In the genomic region with DNA sequence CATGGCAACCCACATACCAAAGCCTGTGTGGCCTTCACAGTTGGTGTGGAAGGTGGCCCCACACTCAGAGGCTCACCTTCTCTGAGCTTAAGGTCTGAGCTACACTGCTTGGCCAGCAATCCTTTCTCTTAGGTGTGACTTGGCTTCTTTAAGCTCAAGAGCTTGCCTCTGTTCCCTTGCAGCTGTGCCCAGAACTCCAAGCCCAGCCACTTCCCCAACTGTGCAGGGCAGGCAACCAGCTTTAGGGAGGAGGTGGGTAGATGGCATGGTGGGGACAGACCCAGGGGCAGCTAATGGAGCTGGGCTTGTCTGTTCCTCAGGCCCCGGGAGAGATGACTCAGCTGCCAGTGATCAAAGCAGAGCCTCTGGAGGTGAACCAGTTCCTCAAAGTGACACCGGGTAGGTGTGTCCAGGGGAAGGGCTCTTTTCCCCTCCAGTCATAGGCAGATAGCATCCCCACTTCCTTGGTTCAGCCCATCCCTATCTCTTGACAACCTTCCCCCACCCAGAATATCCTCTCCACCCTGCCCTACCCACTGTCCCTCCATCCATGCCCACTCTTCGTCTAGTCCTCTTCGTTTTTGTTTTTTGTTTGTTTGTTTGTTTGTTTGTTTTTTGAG, we compare ENCODE assay signal across 13 cellular contexts. TPM values are rescaled to one million over a fixed set of nuclear protein-coding genes. Genes with fewer than 3 reads are reported as not detected.
DNase-seq lines count a peak whose midpoint lies in the region; ATAC-seq, FAIRE-seq and TF ChIP-seq lines count a peak whose summit lies in the region.
"Had no signal": no experiment of that assay in that cellular context is flagged by ENCODE, and none has a peak within 500 bp of the region (broad histone marks: within the 10 kb centered on the region; RNA-seq: fewer than 3 reads in every experiment).

No MANE protein-coding gene starts in this region.

- H3K27ac Mint-ChIP-seq in naive thymus-derived CD4-positive, alpha-beta T cell: peak overlapping the region in 2 of 9 donors; percentile 38 to 65

- POLR2A ChIA-PET in naive thymus-derived CD4-positive, alpha-beta T cell (lab: Charles Lee): interaction anchor here (1.3 kb wide), 1 partner anchor 9 kb away, joined by 3 read pairs; no protein-coding TSS in a partner anchor

- H3K27ac ChIP-seq in naive thymus-derived CD4-positive, alpha-beta T cell (ENCODE audit: low read depth, low read length): no peak overlapping the region
- H3K27ac ChIP-seq in right atrium auricular region: no peak overlapping the region

- no peaks in the 10 kb centered on the region for H3K9me3 ChIP-seq in naive thymus-derived CD4-positive, alpha-beta T cell (ENCODE audit: control insufficient read depth in 2 of 3, low read length in 3 of 3)
- no peaks in the 10 kb centered on the region for H3K9me3 ChIP-seq in right atrium auricular region

- H3K27me3 ChIP-seq in naive thymus-derived CD4-positive, alpha-beta T cell (ENCODE audit: control insufficient read depth in 2 of 2, insufficient read depth in 2 of 2, low read length in 2 of 2): no peaks in the 10 kb centered on the region
- no peaks in the 10 kb centered on the region for H3K27me3 ChIP-seq in right atrium auricular region

- no peak overlapping the region for H3K4me3 ChIP-seq in naive thymus-derived CD4-positive, alpha-beta T cell (ENCODE audit: low read length)
- no peak overlapping the region for H3K4me3 ChIP-seq in right atrium auricular region

- no peaks in the 10 kb centered on the region for H3K36me3 ChIP-seq in naive thymus-derived CD4-positive, alpha-beta T cell (ENCODE audit: control insufficient read depth in 2 of 3, insufficient read depth in 3 of 3, low read length in 3 of 3)
- H3K36me3 ChIP-seq in right atrium auricular region: no peaks in the 10 kb centered on the region

- H3K9me3 Mint-ChIP-seq in naive thymus-derived CD4-positive, alpha-beta T cell: no peaks in the 10 kb centered on the region

- peaks cover 0 to 5% of the 10 kb centered on the region in 2 donors for H3K4me1 ChIP-seq in naive thymus-derived CD4-positive, alpha-beta T cell (ENCODE audit: control insufficient read depth in 2 of 2, insufficient read depth in 2 of 2, low read length in 2 of 2)
- H3K4me1 ChIP-seq in right atrium auricular region: peaks cover 0 to 6% of the 10 kb centered on the region in 2 donors

- peaks cover 10 to 23% (median 19%) of the 10 kb centered on the region in 7 donors for H3K4me1 Mint-ChIP-seq in naive thymus-derived CD4-positive, alpha-beta T cell

- no peak for TF ChIP-seq CTCF in right atrium auricular region (IDR thresholded peaks at IDR 0.05)

- DNase-seq in RCC 7860 (ENCODE audit: low spot score): peak; percentile 55
- no peak for DNase-seq in naive thymus-derived CD4-positive, alpha-beta T cell
- no peak for DNase-seq in activated effector memory CD4-positive, alpha-beta T cell treated with anti-CD3 and anti-CD28 coated beads, Interleukin-2, amount 50 U/mL, for 16 hours
- DNase-seq in right atrium auricular region (ENCODE audit: low spot score): no peak
- DNase-seq: activated gamma-delta T cell treated with Interleukin-2 at 50 U/mL for 16 hours; left ventricle myocardium superior; NCI-H1436; stimulated activated naive CD4-positive, alpha-beta T cell; T-helper 1 cell had no signal

- peak; percentile 54 for ATAC-seq in GM18867 (IDR thresholded peaks at IDR 0.05; ENCODE audit: unreplicated experiment)
- ATAC-seq in HG02870 (IDR thresholded peaks at IDR 0.05; ENCODE audit: unreplicated experiment): peak; percentile 81
- peak; percentile 53 for ATAC-seq in naive thymus-derived CD4-positive, alpha-beta T cell
- no peak for ATAC-seq in HG02678 (IDR thresholded peaks at IDR 0.05; ENCODE audit: unreplicated experiment)

- CTCF ChIA-PET in naive thymus-derived CD4-positive, alpha-beta T cell (lab: Charles Lee): interaction anchor here (0.7 to 6.5 kb wide), 13 partner anchors 9 to 344 kb away, joined by 3 to 49 read pairs (median 5); no protein-coding TSS in a partner anchor

- H3K4me3 Mint-ChIP-seq in naive thymus-derived CD4-positive, alpha-beta T cell: no peak overlapping the region

- intact Hi-C loops in naive thymus-derived CD4-positive, alpha-beta T cell (cut with micrococcal nuclease): loop anchor here (2.0 to 10.0 kb wide), 4 partner anchors 183 to 345 kb away; partner anchors contain the start of gene PHF21A (in 1 of the 2)

- no peaks in the 10 kb centered on the region for H3K36me3 Mint-ChIP-seq in naive thymus-derived CD4-positive, alpha-beta T cell

- no peak for FAIRE-seq in RCC 7860 (lab: Jason Lieb, UNC)
- FAIRE-seq: endothelial cell of umbilical vein had no signal

- H3K27me3 Mint-ChIP-seq in naive thymus-derived CD4-positive, alpha-beta T cell: peaks cover 0 to 3% (median 0%) of the 10 kb centered on the region in 5 donors

RNA-seq across cellular contexts. Expression of gene CREB3L1, which starts 32.3 kb away (rescaled TPM):
- total RNA-seq in naive thymus-derived CD4-positive, alpha-beta T cell: not detected
- not detected for polyA plus RNA-seq in naive thymus-derived CD4-positive, alpha-beta T cell
- 10 to 100 TPM in 1 of 2 donors, 1 to 10 TPM in 1; 5.4 to 15.1 TPM for total RNA-seq in right atrium auricular region

RNA-seq across cellular contexts. Expression of gene DGKZ, which starts 37.5 kb away (rescaled TPM):
- 100 to 1,000 TPM; 146 to 291 (median 263) TPM for total RNA-seq in naive thymus-derived CD4-positive, alpha-beta T cell
- polyA plus RNA-seq in naive thymus-derived CD4-positive, alpha-beta T cell: 10 to 100 TPM; 41.5 to 70.5 TPM
- 100 to 1,000 TPM in 1 of 2 donors, 10 to 100 TPM in 1; 91.7 to 116 TPM for total RNA-seq in right atrium auricular region

Comparison
In these comparisons a context has a peak if more than half of its experiments do, and no peak if none do; other contexts are left out.
1. RNA of gene CREB3L1, which starts 32.3 kb away (total RNA-seq): 5.4 to 15.1 TPM in right atrium auricular region; not detected in naive thymus-derived CD4-positive, alpha-beta T cell; every median in the first group is over 4 times any median in the second.